ENCODE assay signal across 17 cellular contexts in genomic region chr11:10379433-10379832, GRCh38.
DNase-seq lines count a peak whose midpoint lies in the region; FAIRE-seq and TF ChIP-seq lines count a peak whose summit lies in the region.
"Had no signal": no experiment of that assay in that cellular context is flagged by ENCODE, and none has a peak within 500 bp of the region (broad histone marks: within the 10 kb centered on the region; RNA-seq: fewer than 3 reads in every experiment).

No MANE protein-coding gene starts in this region.

- H3K4me3 ChIP-seq in adrenal gland, result no peak overlapping the region
- no peak overlapping the region for H3K4me3 ChIP-seq in fibroblast of pulmonary artery (replicated peaks; ENCODE audit: low read depth, low read length)
- no peak overlapping the region for H3K4me3 ChIP-seq in small intestine (ENCODE audit: low read depth in 1 of 2, low read length in 2 of 2)
- H3K4me3 ChIP-seq: psoas muscle, SJSA1 had no signal

- DNase-seq in DMS53 (lab: John Stamatoyannopoulos, UW), result peak; percentile 73
- no peak for DNase-seq in DMS53 treated with DMSO at 0.1 percent for 48 hours (lab: John Stamatoyannopoulos, UW; ENCODE audit: unreplicated experiment)
- DNase-seq in adrenal gland, result no peak
- DNase-seq in fibroblast of pulmonary artery (ENCODE audit: low read depth), result peak; percentile 57
- DNase-seq in stromal cell of bone marrow (ENCODE audit: low read depth), result peak; percentile 72
- DNase-seq in activated T-cell treated with anti-CD3 and anti-CD28 coated beads, Interleukin-2, amount 50 U/mL, for 48 hours, result no peak
- no peak for DNase-seq in activated effector memory CD4-positive, alpha-beta T cell treated with Interleukin-2 at 50 U/mL for 16 hours
- no peak for DNase-seq in small intestine
- DNase-seq: 8988T; activated CD4-positive, alpha-beta memory T cell treated with anti-CD3 and anti-CD28 coated beads for 36 hours; islet precursor cell; psoas muscle; stimulated activated CD4-positive, alpha-beta T cell treated with anti-CD3 and anti-CD28 coated beads, Interleukin-1b, Interleukin-23, amount 100 ng/mL, for 48 hours; stimulated activated CD8-positive, alpha-beta memory T cell treated with anti-CD3 and anti-CD28 coated beads, Interleukin-4, amount 100 ng/mL, for 48 hours had no signal

- no peaks in the 10 kb centered on the region for H3K36me3 ChIP-seq in adrenal gland (replicated peaks in 1 of 2)
- H3K36me3 ChIP-seq in small intestine (ENCODE audit: control insufficient read depth in 2 of 2, insufficient read depth in 2 of 2, low read length in 2 of 2), result no peaks in the 10 kb centered on the region
- H3K36me3 ChIP-seq: SJSA1 had no signal

- TF ChIP-seq CTCF in adrenal gland (IDR thresholded peaks at IDR 0.05) (no peak), fibroblast of pulmonary artery (IDR thresholded peaks at IDR 0.05; ENCODE audit: low read length, missing control alignments) (no peak)

- H3K4me1 ChIP-seq in adrenal gland (replicated peaks in 1 of 2) (peaks cover 8 to 38% of the 10 kb centered on the region in 2 donors), small intestine (ENCODE audit: control insufficient read depth in 2 of 2, insufficient read depth in 1 of 2, low read depth in 1 of 2, low read length in 1 of 2) (no peaks in the 10 kb centered on the region)
- H3K4me1 ChIP-seq: SJSA1 had no signal

- TF ChIP-seq POLR2A in adrenal gland (IDR thresholded peaks at IDR 0.05), result no peak

- H3K27me3 ChIP-seq in adrenal gland (no peaks in the 10 kb centered on the region), small intestine (ENCODE audit: control insufficient read depth in 2 of 2, insufficient read depth in 2 of 2, low read length in 2 of 2) (no peaks in the 10 kb centered on the region)
- H3K27me3 ChIP-seq: SJSA1 had no signal

- WGBS in adrenal gland, 4 donors, result 42 to 71% (median 57%) methylated on average over 1 of the region's 1 CpG
- 55 to 71% (median 61%) methylated on average over 1 of the region's 1 CpG for WGBS in small intestine, 3 donors

- no peaks in the 10 kb centered on the region for H3K9me3 ChIP-seq in adrenal gland (replicated peaks in 1 of 3)
- H3K9me3 ChIP-seq in small intestine (ENCODE audit: control insufficient read depth, low read depth), result no peaks in the 10 kb centered on the region
- H3K9me3 ChIP-seq: psoas muscle, SJSA1 had no signal

- intact Hi-C loops in adrenal gland (cut with DNase I), result no loop called here

- H3K27ac ChIP-seq in adrenal gland (peak overlapping the region in 3 of 5 donors; percentile 26 to 82 (median 50)), small intestine (ENCODE audit: low read depth in 1 of 2, low read length in 1 of 2) (peak overlapping the region in 1 of 2 donors; percentile 18)
- H3K27ac ChIP-seq: psoas muscle, SJSA1 had no signal

- no peak for FAIRE-seq in small intestine (lab: Jason Lieb, UNC)
- FAIRE-seq: GM18507, TTC549 had no signal

Comparison
In these comparisons a context has a peak if more than half of its experiments do, and no peak if none do; other contexts are left out.
1. DNase-seq: peak in DMS53 (single experiment), fibroblast of pulmonary artery (single experiment) and stromal cell of bone marrow (single experiment); none in DMS53 treated with DMSO at 0.1 percent for 48 hours (single experiment), adrenal gland (0 of 7), activated T-cell treated with anti-CD3 and anti-CD28 coated beads, Interleukin-2, amount 50 U/mL, for 48 hours (0 of 2), activated effector memory CD4-positive, alpha-beta T cell treated with Interleukin-2 at 50 U/mL for 16 hours (single experiment) and small intestine (single experiment).